ENCODE assay signal across 34 cellular contexts in genomic region chr1:119368556-119368955, GRCh38. TPM values are rescaled to one million over a fixed set of nuclear protein-coding genes. Genes with fewer than 3 reads are reported as not detected.
"Had no signal": no experiment of that assay in that cellular context is flagged by ENCODE, and none has a peak within 500 bp of the region (broad histone marks: within the 10 kb centered on the region; RNA-seq: fewer than 3 reads in every experiment).

HAO2 (plus strand) TSS chr1:119368785; CDS start chr1:119381086, 12,301 bp downstream.

- H3K9me3 Mint-ChIP-seq: activated B cell treated with CpG ODN at 0.5 μM for 24 hours; activated CD8-positive, alpha-beta T cell treated with anti-CD3 and anti-CD28 coated beads for 36 hours; activated T-cell treated with anti-CD3 and anti-CD28 coated beads, Interleukin-2, amount 50 U/mL, for 4 hours; activated T-helper 17 cell treated with anti-CD3 and anti-CD28 coated beads, Interleukin-2, amount 50 U/mL, for 72 hours; mesothelial cell of epicardium; naive B cell; neural crest cell; T-helper 2 cell treated with Interferon-gamma antibody and Interleukin-4, amounts not matched to agents 5 μg/mL and 100 μg/mL, for 36 hours; type B pancreatic cell had no signal

- H3K36me3 ChIP-seq: brain microvascular endothelial cell, gastroesophageal sphincter, pancreas, right atrium auricular region, spleen had no signal

- H3K27me3 ChIP-seq: brain microvascular endothelial cell, dorsolateral prefrontal cortex, gastroesophageal sphincter, pancreas, right atrium auricular region, testis had no signal

- ATAC-seq: activated CD8-positive, alpha-beta T cell treated with anti-CD3 and anti-CD28 coated beads for 36 hours; activated T-cell treated with anti-CD3 and anti-CD28 coated beads, Interleukin-2, amount 50 U/mL, for 4 hours; activated T-helper 17 cell treated with anti-CD3 and anti-CD28 coated beads, Interleukin-2, amount 50 U/mL, for 72 hours; gastroesophageal sphincter; left ventricle myocardium superior; pancreas; psoas muscle; stimulated activated naive CD8-positive, alpha-beta T cell treated with anti-CD3 and anti-CD28 coated beads, Interleukin-15, Interleukin-2, amounts not matched to agents 100 U/mL and 50 U/mL, for 24 hours had no signal

- H3K4me1 ChIP-seq: gastroesophageal sphincter, psoas muscle, right atrium auricular region, spleen, testis had no signal

- H3K27ac ChIP-seq: brain microvascular endothelial cell, coronary artery, dorsolateral prefrontal cortex, gastroesophageal sphincter, pancreas, psoas muscle, right atrium auricular region, spleen, testis had no signal

- H3K9me3 ChIP-seq: gastroesophageal sphincter, pancreas, psoas muscle, right atrium auricular region, spleen, testis had no signal

- H3K4me1 Mint-ChIP-seq: activated B cell treated with CpG ODN at 0.5 μM for 24 hours; activated T-helper 17 cell treated with anti-CD3 and anti-CD28 coated beads, Interleukin-2, amount 50 U/mL, for 72 hours; naive B cell; neural crest cell had no signal

- H3K4me3 Mint-ChIP-seq: activated B cell treated with CpG ODN at 0.5 μM for 24 hours; activated CD8-positive, alpha-beta T cell treated with anti-CD3 and anti-CD28 coated beads for 36 hours; activated T-cell treated with anti-CD3 and anti-CD28 coated beads, Interleukin-2, amount 50 U/mL, for 4 hours; activated T-helper 17 cell treated with anti-CD3 and anti-CD28 coated beads, Interleukin-2, amount 50 U/mL, for 72 hours; mesothelial cell of epicardium; naive B cell; neural crest cell; T-helper 2 cell treated with Interferon-gamma antibody and Interleukin-4, amounts not matched to agents 5 μg/mL and 100 μg/mL, for 36 hours; type B pancreatic cell had no signal

- DNase-seq: activated B cell treated with CpG ODN at 0.5 μM for 24 hours; activated CD4-positive, alpha-beta T cell treated with anti-CD3 and anti-CD28 coated beads, Interleukin-2, amount 50 U/mL, for 1 hour; activated CD8-positive, alpha-beta T cell treated with anti-CD3 and anti-CD28 coated beads for 36 hours; activated gamma-delta T cell treated with Interleukin-2 at 50 U/mL for 16 hours; activated naive CD4-positive, alpha-beta T cell treated with anti-CD3 and anti-CD28 coated beads, Interleukin-2, amount 50 U/mL, for 16 hours; activated T-cell treated with anti-CD3 and anti-CD28 coated beads, Interleukin-2, amount 50 U/mL, for 4 hours; amniotic stem cell; brain microvascular endothelial cell; dorsolateral prefrontal cortex; effector memory CD4-positive, alpha-beta T cell; erythroblast; hippocampal formation; left ventricle myocardium superior; naive B cell; nucleus accumbens; pancreas; psoas muscle; spleen; stimulated activated naive CD8-positive, alpha-beta T cell treated with anti-CD3 and anti-CD28 coated beads, Interleukin-15, Interleukin-2, amounts not matched to agents 100 U/mL and 50 U/mL, for 24 hours; testis had no signal

- H3K4me3 ChIP-seq: coronary artery, dorsolateral prefrontal cortex, gastroesophageal sphincter, pancreas, psoas muscle, right atrium auricular region, spleen, testis had no signal

- H3K27ac Mint-ChIP-seq: activated B cell treated with CpG ODN at 0.5 μM for 24 hours; activated CD8-positive, alpha-beta T cell treated with anti-CD3 and anti-CD28 coated beads for 36 hours; activated T-helper 17 cell treated with anti-CD3 and anti-CD28 coated beads, Interleukin-2, amount 50 U/mL, for 72 hours; mesothelial cell of epicardium; naive B cell; T-helper 2 cell treated with Interferon-gamma antibody and Interleukin-4, amounts not matched to agents 5 μg/mL and 100 μg/mL, for 36 hours; type B pancreatic cell had no signal

- H3K36me3 Mint-ChIP-seq: mesothelial cell of epicardium, naive B cell, type B pancreatic cell had no signal

- FAIRE-seq: astrocyte, keratinocyte, pancreas had no signal

RNA-seq across cellular contexts. Expression of gene HAO2, which starts in this region (rescaled TPM):
- total RNA-seq: activated B cell treated with CpG ODN at 0.5 μM for 24 hours; activated CD8-positive, alpha-beta T cell treated with anti-CD3 and anti-CD28 coated beads for 36 hours; activated T-cell treated with anti-CD3 and anti-CD28 coated beads, Interleukin-2, amount 50 U/mL, for 4 hours; activated T-helper 17 cell treated with anti-CD3 and anti-CD28 coated beads, Interleukin-2, amount 50 U/mL, for 72 hours; astrocyte; cardiac septum; cerebellum; fibroblast of lung; fibroblast of villous mesenchyme; gastroesophageal sphincter; left ventricle myocardium superior; mesothelial cell of epicardium; neural crest cell; pancreas; psoas muscle; right atrium auricular region; testis had no signal
- polyA plus RNA-seq: fibroblast of lung, keratinocyte, pancreas, psoas muscle had no signal
